ENCODE assay signal across 13 cellular contexts in the genomic region with DNA sequence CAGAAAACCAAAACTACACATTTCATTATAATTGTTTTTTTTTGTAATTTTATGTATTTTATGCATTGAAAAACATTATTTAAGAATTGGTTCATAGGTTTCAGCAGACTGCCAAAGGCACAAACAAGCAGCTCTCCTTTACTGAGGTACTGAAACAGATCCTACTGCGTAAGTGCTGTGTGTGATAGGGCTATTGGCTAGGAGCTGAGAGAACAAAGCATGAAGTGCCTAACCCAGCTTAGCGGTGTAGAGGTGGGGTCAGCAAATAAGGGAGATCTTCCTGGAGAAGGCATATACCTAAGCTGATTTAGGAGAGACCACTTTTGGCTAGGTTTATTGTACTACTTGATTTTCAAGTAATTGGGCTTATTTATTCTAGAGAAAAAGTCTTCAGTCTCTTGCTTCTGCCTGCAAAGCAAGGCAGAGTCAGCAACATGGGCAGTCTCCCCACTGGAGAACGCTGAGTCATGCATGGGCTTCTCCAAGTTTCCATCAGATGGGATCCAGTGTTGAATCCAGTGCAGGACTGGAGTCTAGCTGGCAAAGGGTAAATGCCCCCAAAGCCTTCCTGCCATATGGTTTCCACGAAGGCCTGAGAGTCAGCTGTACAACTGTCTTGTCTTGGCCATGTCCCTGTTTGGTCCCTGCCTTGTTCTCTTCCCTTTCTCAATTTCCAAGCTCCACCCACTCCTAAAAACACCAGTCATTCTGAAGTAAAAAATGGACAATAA. TPM values are rescaled to one million over a fixed set of nuclear protein-coding genes. Genes with fewer than 3 reads are reported as not detected.
DNase-seq lines count a peak whose midpoint lies in the region; ATAC-seq and TF ChIP-seq lines count a peak whose summit lies in the region.
"Had no signal": no experiment of that assay in that cellular context is flagged by ENCODE, and none has a peak within 500 bp of the region (broad histone marks: within the 10 kb centered on the region; RNA-seq: fewer than 3 reads in every experiment).

No MANE protein-coding gene starts in this region.

- H3K27me3 Mint-ChIP-seq in T-helper 17 cell, result no peaks in the 10 kb centered on the region

- H3K4me3 Mint-ChIP-seq in T-helper 17 cell, result no peak overlapping the region

- peaks cover 4% of the 10 kb centered on the region for H3K36me3 Mint-ChIP-seq in T-helper 17 cell (ENCODE audit: low read depth)

- H3K9me3 ChIP-seq in T-helper 17 cell (ENCODE audit: control insufficient read depth, low read length, poor library complexity, severe bottlenecking), result no peaks in the 10 kb centered on the region
- H3K9me3 ChIP-seq: right lobe of liver had no signal

- H3K27ac ChIP-seq in 22Rv1, result peak overlapping the region; percentile 78
- H3K27ac ChIP-seq: epithelial cell of prostate, right lobe of liver, VCaP had no signal

- no peak for ATAC-seq in T-helper 17 cell
- no peak for ATAC-seq in HG02623 (IDR thresholded peaks at IDR 0.05; ENCODE audit: unreplicated experiment)

- DNase-seq in EH (ENCODE audit: low read depth), result peak; percentile 59
- DNase-seq in T-helper 17 cell, result no peak
- peak; percentile 20 for DNase-seq in fibroblast of the conjunctiva (ENCODE audit: low read depth)
- DNase-seq in T-helper 9 cell, result no peak
- DNase-seq in SW480 (ENCODE audit: low spot score), result no peak
- no peak for DNase-seq in GM10266 (ENCODE audit: extremely low spot score)
- DNase-seq: activated naive CD4-positive, alpha-beta T cell treated with Interleukin-2 at 50 U/mL for 16 hours; mammary epithelial cell; right lobe of liver had no signal

- H3K4me1 Mint-ChIP-seq in T-helper 17 cell, result peaks cover 4% of the 10 kb centered on the region

- peak overlapping the region; percentile 60 for H3K27ac Mint-ChIP-seq in T-helper 17 cell

- TF ChIP-seq CTCF in 22Rv1 (IDR thresholded peaks at IDR 0.05), result no peak
- no peak for TF ChIP-seq CTCF in GM10266 (IDR thresholded peaks at IDR 0.05; ENCODE audit: control insufficient read depth, insufficient read depth, low read depth, missing control alignments)

RNA-seq across cellular contexts. Expression of a gene that starts 18.0 kb away (rescaled TPM):
- total RNA-seq in T-helper 17 cell, result 10 to 100 TPM; 70.9 to 79.7 TPM

RNA-seq across cellular contexts. Expression of a gene that starts 50.2 kb away (rescaled TPM):
- total RNA-seq in T-helper 17 cell, result 10 to 100 TPM; 11.8 to 13.1 TPM

Comparison
In these comparisons a context has a peak if more than half of its experiments do, and no peak if none do; other contexts are left out.
1. DNase-seq: peak in EH (single experiment) and fibroblast of the conjunctiva (single experiment); none in T-helper 17 cell (0 of 3), T-helper 9 cell (single experiment), SW480 (single experiment) and GM10266 (single experiment).